ENCODE assay signal across 9 cellular contexts in the genomic region with DNA sequence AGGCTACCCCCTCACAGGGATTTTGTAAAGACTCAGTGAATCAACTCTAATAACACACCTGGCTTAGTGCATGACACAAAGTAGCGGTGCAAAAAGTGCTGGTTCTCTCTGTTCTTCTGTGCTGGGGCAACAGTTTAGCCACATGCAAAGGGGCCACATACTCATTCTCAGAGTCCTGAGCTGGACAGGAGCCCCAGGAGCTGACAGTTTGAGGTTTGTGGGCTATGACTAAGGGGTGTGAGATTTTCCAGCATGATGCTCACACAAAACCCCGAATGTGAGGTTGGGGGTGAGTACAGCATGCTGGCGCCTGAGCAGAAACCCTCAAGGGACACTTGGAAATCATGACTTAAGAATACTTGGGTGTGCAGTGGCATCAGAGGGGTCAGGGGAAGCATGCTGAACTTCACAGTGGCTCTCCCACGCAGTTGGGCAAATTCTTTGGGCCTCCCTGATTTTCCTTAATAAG. TPM values are rescaled to one million over a fixed set of nuclear protein-coding genes. Genes with fewer than 3 reads are reported as not detected.
DNase-seq lines count a peak whose midpoint lies in the region; ATAC-seq and TF ChIP-seq lines count a peak whose summit lies in the region.
"Had no signal": no experiment of that assay in that cellular context is flagged by ENCODE, and none has a peak within 500 bp of the region (broad histone marks: within the 10 kb centered on the region; RNA-seq: fewer than 3 reads in every experiment).

No MANE protein-coding gene starts in this region.

- H3K4me3 Mint-ChIP-seq in activated naive CD8-positive, alpha-beta T cell treated with anti-CD3 and anti-CD28 coated beads for 36 hours: no peak overlapping the region
- H3K4me3 Mint-ChIP-seq in stimulated activated naive B cell treated with anti-CD40 and anti-IgM and Interleukin-4, amounts not matched to agents 10 μg/mL and 1 μg/mL and 100 μg/mL, for 72 hours: no peak overlapping the region

- peaks cover 3% of the 10 kb centered on the region for H3K27me3 Mint-ChIP-seq in activated naive CD8-positive, alpha-beta T cell treated with anti-CD3 and anti-CD28 coated beads for 36 hours
- H3K27me3 Mint-ChIP-seq in stimulated activated naive B cell treated with anti-CD40 and anti-IgM and Interleukin-4, amounts not matched to agents 10 μg/mL and 1 μg/mL and 100 μg/mL, for 72 hours: peaks cover 4 to 14% of the 10 kb centered on the region in 2 donors

- no peaks in the 10 kb centered on the region for H3K36me3 Mint-ChIP-seq in activated naive CD4-positive, alpha-beta T cell treated with anti-CD3 and anti-CD28 coated beads, Interleukin-2, amount 50 U/mL, for 72 hours
- no peaks in the 10 kb centered on the region for H3K36me3 Mint-ChIP-seq in activated naive CD8-positive, alpha-beta T cell treated with anti-CD3 and anti-CD28 coated beads for 36 hours
- no peaks in the 10 kb centered on the region for H3K36me3 Mint-ChIP-seq in stimulated activated naive B cell treated with anti-CD40 and anti-IgM and Interleukin-4, amounts not matched to agents 10 μg/mL and 1 μg/mL and 100 μg/mL, for 72 hours

- peaks cover 4% of the 10 kb centered on the region for H3K4me1 Mint-ChIP-seq in activated naive CD8-positive, alpha-beta T cell treated with anti-CD3 and anti-CD28 coated beads for 36 hours
- no peaks in the 10 kb centered on the region for H3K4me1 Mint-ChIP-seq in stimulated activated naive B cell treated with anti-CD40 and anti-IgM and Interleukin-4, amounts not matched to agents 10 μg/mL and 1 μg/mL and 100 μg/mL, for 72 hours

- H3K9me3 ChIP-seq in esophagus muscularis mucosa: no peaks in the 10 kb centered on the region

- TF ChIP-seq EP300 in esophagus muscularis mucosa (IDR thresholded peaks at IDR 0.05): no peak

- 69% methylated on average over 4 of the region's 4 CpGs for WGBS in esophagus muscularis mucosa

- H3K27ac Mint-ChIP-seq in activated naive CD4-positive, alpha-beta T cell treated with anti-CD3 and anti-CD28 coated beads, Interleukin-2, amount 50 U/mL, for 72 hours: no peak overlapping the region
- no peak overlapping the region for H3K27ac Mint-ChIP-seq in activated naive CD8-positive, alpha-beta T cell treated with anti-CD3 and anti-CD28 coated beads for 36 hours
- H3K27ac Mint-ChIP-seq in stimulated activated naive B cell treated with anti-CD40 and anti-IgM and Interleukin-4, amounts not matched to agents 10 μg/mL and 1 μg/mL and 100 μg/mL, for 72 hours: no peak overlapping the region

- DNase-seq in activated naive CD4-positive, alpha-beta T cell treated with anti-CD3 and anti-CD28 coated beads, Interleukin-2, amount 50 U/mL, for 72 hours (ENCODE audit: low spot score in 2 of 2): peak; percentile 28 to 67
- no peak for DNase-seq in activated naive CD4-positive, alpha-beta T cell treated with anti-CD3 and anti-CD28 coated beads, Interleukin-2, amount 50 U/mL, for 16 hours
- peak; percentile 44 for DNase-seq in activated naive CD8-positive, alpha-beta T cell treated with anti-CD3 and anti-CD28 coated beads for 36 hours
- DNase-seq in stimulated activated naive B cell treated with anti-CD40 and anti-IgM and Interleukin-4, amounts not matched to agents 10 μg/mL and 1 μg/mL and 100 μg/mL, for 72 hours: peak; percentile 22
- no peak for DNase-seq in esophagus muscularis mucosa (ENCODE audit: extremely low spot score)
- DNase-seq in amniotic stem cell (lab: John Stamatoyannopoulos, UW): no peak
- no peak for DNase-seq in erythroblast (lab: John Stamatoyannopoulos, UW)

- intact Hi-C loops in esophagus muscularis mucosa (cut with DNase I): no loop called here

- TF ChIP-seq POLR2A in esophagus muscularis mucosa (IDR thresholded peaks at IDR 0.05; ENCODE audit: low read depth) (no peak), erythroblast (IDR thresholded peaks at IDR 0.05; ENCODE audit: low read length) (no peak)

- no peaks in the 10 kb centered on the region for H3K9me3 Mint-ChIP-seq in activated naive CD4-positive, alpha-beta T cell treated with anti-CD3 and anti-CD28 coated beads, Interleukin-2, amount 50 U/mL, for 72 hours
- no peaks in the 10 kb centered on the region for H3K9me3 Mint-ChIP-seq in activated naive CD8-positive, alpha-beta T cell treated with anti-CD3 and anti-CD28 coated beads for 36 hours
- H3K9me3 Mint-ChIP-seq in stimulated activated naive B cell treated with anti-CD40 and anti-IgM and Interleukin-4, amounts not matched to agents 10 μg/mL and 1 μg/mL and 100 μg/mL, for 72 hours: no peaks in the 10 kb centered on the region

- peak; percentile 93 to 94 for ATAC-seq in activated naive CD4-positive, alpha-beta T cell treated with anti-CD3 and anti-CD28 coated beads, Interleukin-2, amount 50 U/mL, for 72 hours
- peak; percentile 74 for ATAC-seq in HG03097 (IDR thresholded peaks at IDR 0.05; ENCODE audit: low FRiP score, unreplicated experiment)
- peak; percentile 83 for ATAC-seq in stimulated activated naive B cell treated with anti-CD40 and anti-IgM and Interleukin-4, amounts not matched to agents 10 μg/mL and 1 μg/mL and 100 μg/mL, for 72 hours (replicated peaks)

- H3K36me3 ChIP-seq in esophagus muscularis mucosa: no peaks in the 10 kb centered on the region

- H3K27me3 ChIP-seq in esophagus muscularis mucosa: no peaks in the 10 kb centered on the region

- no peaks in the 10 kb centered on the region for H3K4me1 ChIP-seq in esophagus muscularis mucosa

- H3K27ac ChIP-seq in esophagus muscularis mucosa (replicated peaks in 1 of 4): no peak overlapping the region

- no peak for TF ChIP-seq CTCF in esophagus muscularis mucosa (IDR thresholded peaks at IDR 0.05)

- H3K4me3 ChIP-seq in esophagus muscularis mucosa: no peak overlapping the region
- H3K4me3 ChIP-seq: skin epidermis had no signal

RNA-seq across cellular contexts. Expression of a gene that starts 31.1 kb away (rescaled TPM):
- total RNA-seq in activated naive CD4-positive, alpha-beta T cell treated with anti-CD3 and anti-CD28 coated beads, Interleukin-2, amount 50 U/mL, for 72 hours: 1 to 10 TPM in 1 of 2 donors, under 1 TPM in 1; 0.89 to 1.2 TPM
- total RNA-seq in activated naive CD8-positive, alpha-beta T cell treated with anti-CD3 and anti-CD28 coated beads for 36 hours: under 1 TPM; 0.28 to 0.29 TPM
- total RNA-seq in esophagus muscularis mucosa: under 1 TPM; 0.26 to 0.83 (median 0.37) TPM

Comparison
In these comparisons a context has a peak if more than half of its experiments do, and no peak if none do; other contexts are left out.
1. DNase-seq: peak in activated naive CD4-positive, alpha-beta T cell treated with anti-CD3 and anti-CD28 coated beads, Interleukin-2, amount 50 U/mL, for 72 hours (2 of 2), activated naive CD8-positive, alpha-beta T cell treated with anti-CD3 and anti-CD28 coated beads for 36 hours (single experiment) and stimulated activated naive B cell treated with anti-CD40 and anti-IgM and Interleukin-4, amounts not matched to agents 10 μg/mL and 1 μg/mL and 100 μg/mL, for 72 hours (single experiment); none in activated naive CD4-positive, alpha-beta T cell treated with anti-CD3 and anti-CD28 coated beads, Interleukin-2, amount 50 U/mL, for 16 hours (single experiment), esophagus muscularis mucosa (single experiment), amniotic stem cell (single experiment) and erythroblast (0 of 2).
2. Peak in every context shown above with its lines, with median percentiles within 50 percentile points of each other: ATAC-seq.